8 cellular contexts compared by ENCODE assay signal in genomic region chr3:50320853-50321145, GRCh38. TPM values are rescaled to one million over a fixed set of nuclear protein-coding genes. Genes with fewer than 3 reads are reported as not detected.
A peak's percentile ranks its signal among the peaks of the same experiment; 100 is the strongest.
DNase-seq lines count a peak whose midpoint lies in the region; ATAC-seq and TF ChIP-seq lines count a peak whose summit lies in the region.

No MANE protein-coding gene starts in this region.

- H3K4me1 Mint-ChIP-seq in MCF 10A (ENCODE audit: insufficient read depth, unreplicated experiment) = peaks cover 22% of the 10 kb centered on the region

- CTCF ChIA-PET in AG04449 (lab: Yijun Ruan, JAX) (interaction anchor here (1.0 to 3.5 kb wide), 3 partner anchors 21 to 129 kb away, joined by 3 to 11 read pairs (median 4); partner anchors contain the start of genes HYAL3 and NAA80), MCF 10A (lab: Yijun Ruan, JAX) (interaction anchor here (0.6 to 1.3 kb wide), 3 partner anchors 14 to 86 kb away, joined by 3 read pairs; no protein-coding TSS in a partner anchor)

- H3K36me3 Mint-ChIP-seq in MCF 10A (ENCODE audit: insufficient read depth, unreplicated experiment) = peaks cover 6% of the 10 kb centered on the region

- no peaks in the 10 kb centered on the region for H3K27me3 Mint-ChIP-seq in MCF 10A (ENCODE audit: insufficient read depth, unreplicated experiment)

- no peaks in the 10 kb centered on the region for H3K36me3 ChIP-seq in mucosa of descending colon (ENCODE audit: low read depth)

- no peak for TF ChIP-seq CTCF in AG04449 (IDR thresholded peaks at IDR 0.05; ENCODE audit: insufficient read depth, low read length, missing control alignments)
- no peak for TF ChIP-seq CTCF in MCF 10A (IDR thresholded peaks at IDR 0.05; ENCODE audit: unreplicated experiment)
- TF ChIP-seq CTCF in mucosa of descending colon (IDR thresholded peaks at IDR 0.05) = no peak

- peak overlapping the region; percentile 80 for H3K4me3 Mint-ChIP-seq in MCF 10A (ENCODE audit: unreplicated experiment)

- no peak for DNase-seq in AG04449 (ENCODE audit: low read depth, low spot score)
- DNase-seq in MCF 10A (ENCODE audit: unreplicated experiment) = no peak
- no peak for DNase-seq in mucosa of descending colon
- no peak for DNase-seq in globus pallidus (ENCODE audit: low spot score)
- no peak for DNase-seq in Ammon's horn (ENCODE audit: low spot score)

- intact Hi-C loops in MCF 10A (cut with micrococcal nuclease) = loop anchor here (1.0 kb wide), 1 partner anchor 21 kb away; the partner anchor contains the start of genes HYAL3 and NAA80
- intact Hi-C loops in mucosa of descending colon (cut with DNase I, micrococcal nuclease) = no loop called here

- H3K4me3 ChIP-seq in AG04449 (ENCODE audit: low read depth, low read length) (peak overlapping the region; percentile 73), mucosa of descending colon (peak overlapping the region; percentile 74)

- POLR2A ChIA-PET in AG04449 (lab: Yijun Ruan, JAX) = no interaction called here
- POLR2A ChIA-PET in MCF 10A (lab: Yijun Ruan, JAX) = interaction anchor here (0.6 to 5.0 kb wide), 6 partner anchors 11 to 29 kb away, joined by 3 to 25 read pairs (median 8); partner anchors contain the start of genes HYAL3, IFRD2 and NAA80

- no peaks in the 10 kb centered on the region for H3K9me3 ChIP-seq in mucosa of descending colon

- peak overlapping the region; percentile 98 for H3K27ac Mint-ChIP-seq in MCF 10A (ENCODE audit: low read depth, unreplicated experiment)

- H3K4me1 ChIP-seq in mucosa of descending colon (ENCODE audit: low read depth) = peaks cover 56% of the 10 kb centered on the region

- no peaks in the 10 kb centered on the region for H3K9me3 Mint-ChIP-seq in MCF 10A (ENCODE audit: unreplicated experiment)

- ATAC-seq in HG02938 (IDR thresholded peaks at IDR 0.05; ENCODE audit: unreplicated experiment) (peak; percentile 6), mucosa of descending colon (no peak), GM19035 (IDR thresholded peaks at IDR 0.05; ENCODE audit: unreplicated experiment) (no peak), GM21529 (IDR thresholded peaks at IDR 0.05; ENCODE audit: unreplicated experiment) (no peak)

- no TSS peak for BruUV-seq in MCF 10A (replicated peaks; lab: Mats Ljungman, UMichigan)

RNA-seq across cellular contexts. Expression of gene HYAL2, which starts 1.7 kb away (rescaled TPM):
- 11.6 and 12.6 TPM in 2 replicates for total RNA-seq in MCF 10A (2022)
- total RNA-seq in mucosa of descending colon = 10 to 100 TPM; 18.6 to 32.5 (median 29.1) TPM

RNA-seq across cellular contexts. Expression of gene TUSC2, which starts 7.2 kb away (rescaled TPM):
- total RNA-seq in MCF 10A (2022) (14.5 and 20.4 TPM in 2 replicates), mucosa of descending colon (10 to 100 TPM; 23.8 to 35.7 (median 25.8) TPM)

RNA-seq across cellular contexts. Expression of gene HYAL1, which starts 17.4 kb away (rescaled TPM):
- total RNA-seq in MCF 10A (2022) (0.42 and 0.70 TPM in 2 replicates), mucosa of descending colon (10 to 100 TPM in 1 of 3 donors, 1 to 10 TPM in 2; 5.3 to 10.0 (median 7.0) TPM)

RNA-seq across cellular contexts. Expression of gene RASSF1, which starts 19.8 kb away (rescaled TPM):
- 24.3 and 32.0 TPM in 2 replicates for total RNA-seq in MCF 10A (2022)
- total RNA-seq in mucosa of descending colon = 10 to 100 TPM; 10.9 to 25.7 (median 18.9) TPM

RNA-seq across cellular contexts. Expression of gene HYAL3, which starts 21.6 kb away (rescaled TPM):
- 2.3 and 4.7 TPM in 2 replicates for total RNA-seq in MCF 10A (2022)
- 1 to 10 TPM; 1.4 to 2.9 (median 1.4) TPM for total RNA-seq in mucosa of descending colon
